Comparison of ENCODE assay signal across 8 cellular contexts in genomic region chr18:68714356-68714706, GRCh38. TPM values are rescaled to one million over a fixed set of nuclear protein-coding genes. Genes with fewer than 3 reads are reported as not detected.
A peak's percentile ranks its signal among the peaks of the same experiment; 100 is the strongest.
DNase-seq lines count a peak whose midpoint lies in the region; ATAC-seq lines count a peak whose summit lies in the region.

No MANE protein-coding gene starts in this region.

- H3K9ac ChIP-seq in iPS-15b (ENCODE audit: low read depth, low read length), result peak overlapping the region; percentile 68

- H3K27me3 ChIP-seq in iPS-15b (ENCODE audit: control insufficient read depth, insufficient read depth, low read length), result no peaks in the 10 kb centered on the region

- H3K27ac ChIP-seq in KOPT-K1 (ENCODE audit: low read depth, low read length, poor library complexity, severe bottlenecking) (peak overlapping the region; percentile 81), angular gyrus (ENCODE audit: low read depth, low read length) (peak overlapping the region; percentile 64), skin epidermis (peak overlapping the region; percentile 31 to 95 (median 87))

- peak; percentile 14 for ATAC-seq in GM21515 (IDR thresholded peaks at IDR 0.05; ENCODE audit: unreplicated experiment)

- peaks cover 42% of the 10 kb centered on the region for H3K36me3 ChIP-seq in KOPT-K1 (ENCODE audit: insufficient read depth, low read length)
- no peaks in the 10 kb centered on the region for H3K36me3 ChIP-seq in iPS-15b (ENCODE audit: control insufficient read depth, insufficient read depth, low read length)

- H3K4me3 ChIP-seq in iPS-15b (ENCODE audit: low read depth, low read length) (peak overlapping the region; percentile 94), skin epidermis (peak overlapping the region; percentile 80 to 99 (median 85))

- no peaks in the 10 kb centered on the region for H3K9me3 ChIP-seq in KOPT-K1 (ENCODE audit: insufficient read depth, low read length, poor library complexity, severe bottlenecking)
- no peaks in the 10 kb centered on the region for H3K9me3 ChIP-seq in iPS-15b (ENCODE audit: control insufficient read depth, insufficient read depth, low read length)

- no peaks in the 10 kb centered on the region for H3K4me1 ChIP-seq in iPS-15b (ENCODE audit: control insufficient read depth, insufficient read depth, low read length)

- peak; percentile 9 for DNase-seq in Daoy (ENCODE audit: low read depth)
- no peak for DNase-seq in NCI-H2029 treated with DMSO at 0.1 percent for 48 hours (lab: John Stamatoyannopoulos, UW)
- no peak for DNase-seq in GM19238 (ENCODE audit: insufficient read length, low spot score)

RNA-seq across cellular contexts. Expression of gene TMX3, which starts 0.6 kb away (rescaled TPM):
- total RNA-seq in Daoy (2014; rRNA removed; shearing (Covaris generic)), result 39.6 and 43.4 TPM in 2 replicates
